ENCODE assay signal across 8 cellular contexts in genomic region chr11:3867209-3868071, GRCh38. TPM values are rescaled to one million over a fixed set of nuclear protein-coding genes. Genes with fewer than 3 reads are reported as not detected.
DNase-seq lines count a peak whose midpoint lies in the region; ATAC-seq and TF ChIP-seq lines count a peak whose summit lies in the region.

No MANE protein-coding gene starts in this region.

- peak; percentile 71 for ATAC-seq in GM18909 (IDR thresholded peaks at IDR 0.05; ENCODE audit: poor library complexity, unreplicated experiment)
- peak; percentile 32 for ATAC-seq in HG03060 (IDR thresholded peaks at IDR 0.05; ENCODE audit: low read depth, unreplicated experiment)
- peak; percentile 60 for ATAC-seq in memory B cell (ENCODE audit: low read depth)

- peaks cover 1% of the 10 kb centered on the region for H3K9me3 Mint-ChIP-seq in activated naive CD8-positive, alpha-beta T cell treated with anti-CD3 and anti-CD28 coated beads for 36 hours
- H3K9me3 Mint-ChIP-seq in memory B cell: no peaks in the 10 kb centered on the region
- H3K9me3 Mint-ChIP-seq in glutamatergic neuron (ENCODE audit: unreplicated experiment): no peaks in the 10 kb centered on the region

- peak; percentile 26 for DNase-seq in activated naive CD8-positive, alpha-beta T cell treated with anti-CD3 and anti-CD28 coated beads for 36 hours
- DNase-seq in memory B cell (ENCODE audit: low spot score in 2 of 2) (no peak), activated gamma-delta T cell treated with Interleukin-2 at 50 U/mL for 16 hours (no peak), HuH-7.5 (ENCODE audit: low spot score) (no peak), SIG-M5 (lab: John Stamatoyannopoulos, UW) (no peak), glutamatergic neuron (no peak)

- H3K36me3 Mint-ChIP-seq in activated naive CD8-positive, alpha-beta T cell treated with anti-CD3 and anti-CD28 coated beads for 36 hours: peaks cover 29% of the 10 kb centered on the region
- H3K36me3 Mint-ChIP-seq in memory B cell (no peaks in the 10 kb centered on the region), glutamatergic neuron (ENCODE audit: unreplicated experiment) (no peaks in the 10 kb centered on the region)

- H3K27me3 Mint-ChIP-seq in activated naive CD8-positive, alpha-beta T cell treated with anti-CD3 and anti-CD28 coated beads for 36 hours: no peaks in the 10 kb centered on the region
- H3K27me3 Mint-ChIP-seq in memory B cell (no peaks in the 10 kb centered on the region), glutamatergic neuron (ENCODE audit: unreplicated experiment) (peaks cover 3% of the 10 kb centered on the region)

- H3K4me3 Mint-ChIP-seq in activated naive CD8-positive, alpha-beta T cell treated with anti-CD3 and anti-CD28 coated beads for 36 hours: peak overlapping the region; percentile 40
- H3K4me3 Mint-ChIP-seq in memory B cell (no peak overlapping the region), glutamatergic neuron (ENCODE audit: unreplicated experiment) (no peak overlapping the region)

- TF ChIP-seq CTCF in glutamatergic neuron (IDR thresholded peaks at IDR 0.05; ENCODE audit: partially characterized antibody, unreplicated experiment): no peak

- peaks cover 81% of the 10 kb centered on the region for H3K4me1 Mint-ChIP-seq in activated naive CD8-positive, alpha-beta T cell treated with anti-CD3 and anti-CD28 coated beads for 36 hours
- peaks cover 51% of the 10 kb centered on the region for H3K4me1 Mint-ChIP-seq in memory B cell
- H3K4me1 Mint-ChIP-seq in glutamatergic neuron (ENCODE audit: low read depth, unreplicated experiment): no peaks in the 10 kb centered on the region

- H3K27ac Mint-ChIP-seq in activated naive CD8-positive, alpha-beta T cell treated with anti-CD3 and anti-CD28 coated beads for 36 hours: peak overlapping the region; percentile 92
- H3K27ac Mint-ChIP-seq in memory B cell (peak overlapping the region; percentile 60), glutamatergic neuron (ENCODE audit: unreplicated experiment) (no peak overlapping the region)

RNA-seq across cellular contexts. Expression of gene STIM1, which starts 12.0 kb away (rescaled TPM):
- total RNA-seq in activated naive CD8-positive, alpha-beta T cell treated with anti-CD3 and anti-CD28 coated beads for 36 hours: 10 to 100 TPM; 49.4 to 55.4 TPM
- 9.6 TPM for total RNA-seq in glutamatergic neuron (ENCODE audit: unreplicated experiment)

RNA-seq across cellular contexts. Expression of gene RHOG, which starts 26.7 kb away (rescaled TPM):
- total RNA-seq in activated naive CD8-positive, alpha-beta T cell treated with anti-CD3 and anti-CD28 coated beads for 36 hours: 100 to 1,000 TPM; 183 to 190 TPM
- 6.6 TPM for total RNA-seq in glutamatergic neuron (ENCODE audit: unreplicated experiment)

RNA-seq across cellular contexts. Expression of gene PGAP2, which starts 59.1 kb away (rescaled TPM):
- total RNA-seq in activated naive CD8-positive, alpha-beta T cell treated with anti-CD3 and anti-CD28 coated beads for 36 hours: 10 to 100 TPM; 35.4 to 35.6 TPM
- 20.0 TPM for total RNA-seq in glutamatergic neuron (ENCODE audit: unreplicated experiment)

Comparison
In these comparisons a context has a peak if more than half of its experiments do, and no peak if none do; other contexts are left out.
1. RNA of gene RHOG, which starts 26.7 kb away (total RNA-seq): 183 to 190 TPM in activated naive CD8-positive, alpha-beta T cell treated with anti-CD3 and anti-CD28 coated beads for 36 hours; 6.6 TPM in glutamatergic neuron (single experiment); every median in the first group is over 10 times any median in the second.
2. Peak in every context shown above with its lines, with median percentiles within 50 percentile points of each other: ATAC-seq.